ENCODE assay signal across 24 cellular contexts in the genomic region with DNA sequence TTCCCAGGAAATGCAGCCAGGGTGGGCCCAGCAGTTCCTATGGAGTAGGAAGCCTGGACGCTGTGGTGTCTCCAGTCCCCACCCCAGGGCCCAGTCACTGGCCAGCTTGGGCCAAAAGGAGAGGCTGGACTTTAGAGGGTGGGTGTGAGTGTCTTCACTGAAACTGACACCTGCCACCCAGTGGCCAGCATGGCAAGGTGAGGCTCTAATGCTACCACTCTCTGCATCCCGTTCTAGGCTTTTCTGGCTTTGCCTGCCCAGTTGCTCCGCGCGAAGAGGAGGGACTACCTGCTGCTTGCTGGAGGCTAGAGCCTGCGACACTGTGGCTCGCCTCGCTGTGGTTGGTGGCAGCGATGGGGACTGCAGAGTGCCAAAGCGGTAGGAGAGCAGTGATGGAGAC. TPM values are rescaled to one million over a fixed set of nuclear protein-coding genes. Genes with fewer than 3 reads are reported as not detected.
DNase-seq lines count a peak whose midpoint lies in the region; ATAC-seq and TF ChIP-seq lines count a peak whose summit lies in the region.
"Had no signal": no experiment of that assay in that cellular context is flagged by ENCODE, and none has a peak within 500 bp of the region (broad histone marks: within the 10 kb centered on the region; RNA-seq: fewer than 3 reads in every experiment).

No MANE protein-coding gene starts in this region.

- no peaks in the 10 kb centered on the region for H3K4me1 Mint-ChIP-seq in MCF 10A (ENCODE audit: insufficient read depth, unreplicated experiment)
- H3K4me1 Mint-ChIP-seq: natural killer cell had no signal

- H3K27ac Mint-ChIP-seq in MCF 10A (ENCODE audit: low read depth, unreplicated experiment), result no peak overlapping the region
- H3K27ac Mint-ChIP-seq: activated naive CD4-positive, alpha-beta T cell treated with anti-CD3 and anti-CD28 coated beads, Interleukin-2, amount 10 ng/mL, durations not matched to agents 7 days and 5 days; CD4-positive, alpha-beta T cell; natural killer cell; T-cell had no signal

- no peaks in the 10 kb centered on the region for H3K36me3 Mint-ChIP-seq in MCF 10A (ENCODE audit: insufficient read depth, unreplicated experiment)
- H3K36me3 Mint-ChIP-seq: activated naive CD4-positive, alpha-beta T cell treated with anti-CD3 and anti-CD28 coated beads, Interleukin-2, amount 10 ng/mL, durations not matched to agents 7 days and 5 days; natural killer cell; T-cell had no signal

- H3K27me3 ChIP-seq in breast epithelium (peaks cover 0 to 3% of the 10 kb centered on the region in 2 donors), Panc1 (ENCODE audit: control insufficient read depth, insufficient read depth, low read length) (no peaks in the 10 kb centered on the region)
- H3K27me3 ChIP-seq: right atrium auricular region had no signal

- no peak for TF ChIP-seq CTCF in MCF 10A (IDR thresholded peaks at IDR 0.05; ENCODE audit: unreplicated experiment)
- TF ChIP-seq CTCF in breast epithelium (IDR thresholded peaks at IDR 0.05), result no peak
- TF ChIP-seq CTCF in Panc1 (IDR thresholded peaks at IDR 0.05), result peak; percentile 62
- TF ChIP-seq CTCF in GM10248 (IDR thresholded peaks at IDR 0.05; ENCODE audit: control extremely low read depth, extremely low read depth, low read depth, missing control alignments), result no peak

- no peak overlapping the region for H3K4me3 ChIP-seq in breast epithelium
- no peak overlapping the region for H3K4me3 ChIP-seq in Panc1 (ENCODE audit: low read depth in 2 of 2, low read length in 2 of 2)
- H3K4me3 ChIP-seq: dorsolateral prefrontal cortex, GM23248, lung, right atrium auricular region had no signal

- H3K27me3 Mint-ChIP-seq in MCF 10A (ENCODE audit: insufficient read depth, unreplicated experiment), result no peaks in the 10 kb centered on the region
- H3K27me3 Mint-ChIP-seq: CD4-positive, alpha-beta T cell; T-cell had no signal

- ATAC-seq in Panc1 (peak; percentile 90), GM21737 (IDR thresholded peaks at IDR 0.05; ENCODE audit: unreplicated experiment) (no peak), GM21447 (IDR thresholded peaks at IDR 0.05; ENCODE audit: unreplicated experiment) (no peak)
- ATAC-seq: activated CD4-positive, CD25-positive, alpha-beta regulatory T cell treated with anti-CD3 and anti-CD28 coated beads, Interleukin-2, amount 50 U/mL, for 24 hours; natural killer cell; T-cell had no signal

- H3K4me1 ChIP-seq in breast epithelium (no peaks in the 10 kb centered on the region), Panc1 (ENCODE audit: control insufficient read depth, insufficient read depth, low read length) (no peaks in the 10 kb centered on the region)
- H3K4me1 ChIP-seq: right atrium auricular region had no signal

- intact Hi-C loops in MCF 10A (cut with micrococcal nuclease) (no loop called here), breast epithelium (cut with DNase I; ENCODE audit: low total_unique reads) (no loop called here), Panc1 (cut with micrococcal nuclease; ENCODE audit: unreplicated experiment) (no loop called here)

- H3K4me3 Mint-ChIP-seq in MCF 10A (ENCODE audit: unreplicated experiment), result no peak overlapping the region
- H3K4me3 Mint-ChIP-seq: activated naive CD4-positive, alpha-beta T cell treated with anti-CD3 and anti-CD28 coated beads, Interleukin-2, amount 10 ng/mL, durations not matched to agents 7 days and 5 days; CD4-positive, alpha-beta T cell; natural killer cell; T-cell had no signal

- TF ChIP-seq POLR2A in breast epithelium (IDR thresholded peaks at IDR 0.05), result no peak

- CTCF ChIA-PET in MCF 10A (lab: Yijun Ruan, JAX) (no interaction called here), Panc1 (lab: Charles Lee) (no interaction called here), GM10248 (lab: Yijun Ruan, JAX) (no interaction called here)

- no peaks in the 10 kb centered on the region for H3K9me3 ChIP-seq in breast epithelium
- no peaks in the 10 kb centered on the region for H3K9me3 ChIP-seq in Panc1 (ENCODE audit: control insufficient read depth, insufficient read depth, low read depth, low read length)
- H3K9me3 ChIP-seq: right atrium auricular region had no signal

- DNase-seq in MCF 10A (ENCODE audit: unreplicated experiment) (peak; percentile 17), breast epithelium (ENCODE audit: low spot score in 2 of 2) (no peak), Panc1 (ENCODE audit: low read depth, low spot score) (no peak), iPS DF 19.7 (ENCODE audit: low read depth, low spot score) (peak; percentile 54), GM10248 (ENCODE audit: extremely low spot score) (no peak)
- no peak for DNase-seq in activated CD4-positive, alpha-beta T cell treated with anti-CD3 and anti-CD28 coated beads, Interleukin-2, amount 50 U/mL, for 4 hours
- DNase-seq: activated CD8-positive, alpha-beta memory T cell treated with anti-CD3 and anti-CD28 coated beads, Interleukin-2, amount 50 U/mL, for 4 hours; activated naive CD4-positive, alpha-beta T cell treated with anti-CD3 and anti-CD28 coated beads, Interleukin-2, amount 10 ng/mL, durations not matched to agents 7 days and 5 days; CD4-positive, alpha-beta T cell; dorsolateral prefrontal cortex; GM23248; hippocampal formation; natural killer cell; NCI-H1092 treated with DMSO at 0.1 percent for 48 hours; NCI-H2227 treated with DMSO at 0.1 percent for 48 hours; T-cell had no signal

- BruUV-seq in MCF 10A (replicated peaks; lab: Mats Ljungman, UMichigan) (no TSS peak), Panc1 (replicated peaks; lab: Mats Ljungman, UMichigan) (no TSS peak)

- no peaks in the 10 kb centered on the region for H3K9me3 Mint-ChIP-seq in MCF 10A (ENCODE audit: unreplicated experiment)
- H3K9me3 Mint-ChIP-seq: activated naive CD4-positive, alpha-beta T cell treated with anti-CD3 and anti-CD28 coated beads, Interleukin-2, amount 10 ng/mL, durations not matched to agents 7 days and 5 days; CD4-positive, alpha-beta T cell; natural killer cell; T-cell had no signal

- H3K27ac ChIP-seq in breast epithelium, result no peak overlapping the region
- H3K27ac ChIP-seq in Panc1 (ENCODE audit: low read length), result no peak overlapping the region
- H3K27ac ChIP-seq: dorsolateral prefrontal cortex, GM23248, right atrium auricular region had no signal

- H3K36me3 ChIP-seq in breast epithelium, result no peaks in the 10 kb centered on the region
- no peaks in the 10 kb centered on the region for H3K36me3 ChIP-seq in Panc1 (ENCODE audit: control insufficient read depth, insufficient read depth, low read length)
- H3K36me3 ChIP-seq: right atrium auricular region had no signal

- POLR2A ChIA-PET in MCF 10A (lab: Yijun Ruan, JAX) (no interaction called here), Panc1 (lab: Charles Lee) (no interaction called here), GM10248 (lab: Yijun Ruan, JAX) (no interaction called here)

- in situ Hi-C loops in Panc1 (cut with HindIII; ENCODE audit: low pct_unique_long_range_greater_than_20kb, low sequenced_read_pairs), result no loop called here

RNA-seq across cellular contexts. Expression of a gene that starts 35.4 kb away (rescaled TPM):
- total RNA-seq in MCF 10A (2022), result not detected in 2 replicates
- not detected for total RNA-seq in breast epithelium
- total RNA-seq in Panc1 (2021; ENCODE audit: unreplicated experiment), result not detected
- not detected for polyA plus RNA-seq in Panc1 (2012; ENCODE audit: insufficient read length)
- total RNA-seq: A673; CD4-positive, alpha-beta T cell; fibroblast of lung; GM23248; lung; natural killer cell; right atrium auricular region; T-cell; temporal lobe had no signal
- polyA plus RNA-seq: fibroblast of lung, GM23248 had no signal

Comparison
In these comparisons a context has a peak if more than half of its experiments do, and no peak if none do; other contexts are left out.
1. DNase-seq: peak in MCF 10A (single experiment) and iPS DF 19.7 (single experiment); none in breast epithelium (0 of 2), Panc1 (single experiment), GM10248 (single experiment) and activated CD4-positive, alpha-beta T cell treated with anti-CD3 and anti-CD28 coated beads, Interleukin-2, amount 50 U/mL, for 4 hours (0 of 2).